ENCODE assay signal across 6 cellular contexts in the genomic region with DNA sequence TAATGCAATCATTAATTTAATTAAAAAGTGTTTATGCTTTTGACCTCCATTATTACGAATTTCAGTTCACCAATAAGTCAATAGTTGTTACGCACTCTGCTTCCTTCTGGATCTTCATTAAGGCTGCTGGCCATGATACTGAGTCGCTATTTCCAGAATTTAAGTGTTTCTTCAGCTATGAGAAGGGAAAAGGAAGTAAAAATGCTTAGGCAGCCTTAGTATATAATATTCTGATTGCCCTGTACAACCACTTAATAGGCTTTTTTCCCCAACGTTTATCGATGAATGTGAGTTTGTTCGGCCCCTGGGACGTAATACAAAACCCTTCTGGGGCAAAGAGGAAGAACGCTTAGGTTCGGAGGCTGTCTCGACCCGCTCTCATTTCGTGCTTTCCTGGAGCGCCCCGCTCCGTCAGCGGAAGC. TPM values are rescaled to one million over a fixed set of nuclear protein-coding genes. Genes with fewer than 3 reads are reported as not detected.
DNase-seq lines count a peak whose midpoint lies in the region; ATAC-seq and TF ChIP-seq lines count a peak whose summit lies in the region.

No MANE protein-coding gene starts in this region.

- no peaks in the 10 kb centered on the region for H3K9me3 ChIP-seq in lower lobe of right lung

- peak overlapping the region; percentile 93 for H3K4me3 ChIP-seq in lower lobe of right lung

- H3K4me1 Mint-ChIP-seq in activated T-cell treated with anti-CD3 and anti-CD28 coated beads, Interleukin-2, amount 50 U/mL, for 72 hours (ENCODE audit: low read depth), result peaks cover 45% of the 10 kb centered on the region

- no peak for ATAC-seq in activated T-cell treated with anti-CD3 and anti-CD28 coated beads, Interleukin-2, amount 50 U/mL, for 72 hours (replicated peaks in 1 of 2)
- ATAC-seq in lower lobe of right lung (no peak), HG03378 (IDR thresholded peaks at IDR 0.05; ENCODE audit: unreplicated experiment) (no peak), GM19324 (IDR thresholded peaks at IDR 0.05; ENCODE audit: low FRiP score, unreplicated experiment) (no peak)

- peak overlapping the region; percentile 99 for H3K27ac ChIP-seq in lower lobe of right lung

- no peaks in the 10 kb centered on the region for H3K27me3 Mint-ChIP-seq in activated T-cell treated with anti-CD3 and anti-CD28 coated beads, Interleukin-2, amount 50 U/mL, for 72 hours (ENCODE audit: low read depth)

- H3K9me3 Mint-ChIP-seq in activated T-cell treated with anti-CD3 and anti-CD28 coated beads, Interleukin-2, amount 50 U/mL, for 72 hours, result no peaks in the 10 kb centered on the region

- peak overlapping the region; percentile 94 to 97 for H3K4me3 Mint-ChIP-seq in activated T-cell treated with anti-CD3 and anti-CD28 coated beads, Interleukin-2, amount 50 U/mL, for 72 hours

- peaks cover 42% of the 10 kb centered on the region for H3K4me1 ChIP-seq in lower lobe of right lung

- intact Hi-C loops in lower lobe of right lung (cut with DNase I), result no loop called here

- peak overlapping the region; percentile 95 for H3K27ac Mint-ChIP-seq in activated T-cell treated with anti-CD3 and anti-CD28 coated beads, Interleukin-2, amount 50 U/mL, for 72 hours

- H3K36me3 ChIP-seq in lower lobe of right lung, result peaks cover 31% of the 10 kb centered on the region

- no peaks in the 10 kb centered on the region for H3K27me3 ChIP-seq in lower lobe of right lung (ENCODE audit: low read depth)

- peaks cover 16 to 18% of the 10 kb centered on the region in 2 donors for H3K36me3 Mint-ChIP-seq in activated T-cell treated with anti-CD3 and anti-CD28 coated beads, Interleukin-2, amount 50 U/mL, for 72 hours (ENCODE audit: insufficient read depth in 2 of 2)

- DNase-seq in NOMO-1 (lab: John Stamatoyannopoulos, UW; ENCODE audit: unreplicated experiment in 2 of 2), result peak; percentile 86 to 91
- DNase-seq in NOMO-1 treated with DMSO at 0.1 percent for 48 hours (lab: John Stamatoyannopoulos, UW; ENCODE audit: unreplicated experiment), result no peak
- peak in 1 of 2 donors; percentile 83 for DNase-seq in activated T-cell treated with anti-CD3 and anti-CD28 coated beads, Interleukin-2, amount 50 U/mL, for 72 hours
- peak; percentile 87 for DNase-seq in lower lobe of right lung

- no peak for TF ChIP-seq CTCF in lower lobe of right lung (IDR thresholded peaks at IDR 0.05)

RNA-seq across cellular contexts. Expression of gene OARD1, which starts 0.6 kb away (rescaled TPM):
- 10 to 100 TPM; 62.7 to 73.1 TPM for total RNA-seq in activated T-cell treated with anti-CD3 and anti-CD28 coated beads, Interleukin-2, amount 50 U/mL, for 72 hours
- total RNA-seq in lower lobe of right lung, result 28.7 TPM

RNA-seq across cellular contexts. Expression of gene NFYA, which starts 1.3 kb away (rescaled TPM):
- total RNA-seq in activated T-cell treated with anti-CD3 and anti-CD28 coated beads, Interleukin-2, amount 50 U/mL, for 72 hours, result 10 to 100 TPM; 32.4 to 34.4 TPM
- 21.0 TPM for total RNA-seq in lower lobe of right lung

RNA-seq across cellular contexts. Expression of gene APOBEC2, which starts 18.5 kb away (rescaled TPM):
- not detected for total RNA-seq in activated T-cell treated with anti-CD3 and anti-CD28 coated beads, Interleukin-2, amount 50 U/mL, for 72 hours
- total RNA-seq in lower lobe of right lung, result 0.65 TPM

RNA-seq across cellular contexts. Expression of gene TSPO2, which starts 29.2 kb away (rescaled TPM):
- not detected for total RNA-seq in activated T-cell treated with anti-CD3 and anti-CD28 coated beads, Interleukin-2, amount 50 U/mL, for 72 hours
- total RNA-seq in lower lobe of right lung, result not detected

RNA-seq across cellular contexts. Expression of gene UNC5CL, which starts 32.5 kb away (rescaled TPM):
- total RNA-seq in activated T-cell treated with anti-CD3 and anti-CD28 coated beads, Interleukin-2, amount 50 U/mL, for 72 hours, result 1 to 10 TPM; 4.0 to 5.5 TPM
- total RNA-seq in lower lobe of right lung, result 1.1 TPM
